1 cellular context compared by ENCODE assay signal in the genomic region with DNA sequence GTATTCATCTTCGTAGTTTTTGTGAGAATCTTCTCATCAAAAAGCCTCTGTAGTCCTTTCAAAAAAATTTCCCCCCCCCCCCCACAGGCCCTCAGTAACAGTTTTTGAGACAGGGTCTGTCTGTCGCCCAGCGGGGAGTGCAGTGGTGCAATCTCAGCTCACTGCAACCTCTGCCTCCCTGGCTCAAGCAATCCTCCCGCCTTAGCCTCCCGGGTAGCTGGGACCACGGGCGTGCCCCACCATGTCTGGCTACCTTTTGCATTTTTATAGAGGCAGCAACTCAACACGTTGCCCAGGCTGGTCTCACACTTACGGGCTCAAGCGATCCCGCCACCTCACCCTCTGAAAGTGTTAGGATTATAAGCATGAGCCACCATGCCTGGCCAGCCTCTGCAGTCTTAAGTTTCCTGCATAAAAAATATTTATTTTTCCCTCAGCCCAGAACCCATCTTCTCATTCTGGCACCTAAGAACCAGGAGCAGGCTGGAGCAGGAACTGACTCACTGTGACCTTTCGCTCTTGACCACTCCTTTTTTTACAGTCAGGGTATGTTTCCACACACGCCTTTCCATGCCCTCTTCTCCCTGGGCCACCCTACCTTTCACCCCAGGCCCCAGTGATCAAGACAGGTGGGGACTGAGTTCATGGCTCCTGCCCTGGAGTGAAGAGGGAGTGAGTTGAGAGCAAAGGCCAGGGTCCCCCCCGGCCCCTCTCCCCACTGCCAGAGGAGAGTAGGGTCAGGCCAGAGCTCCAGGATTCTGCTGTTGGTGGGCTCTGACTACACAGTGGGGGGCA.
TF ChIP-seq lines count a peak whose summit lies in the region.

No MANE protein-coding gene starts in this region.

TF ChIP-seq in HepG2, 621 proteins besides CTCF, POLR2A, EP300 and RAD21 (continued from another document):
- TF ChIP-seq ZBED4 (CRISPR knock-in tag; IDR thresholded peaks at IDR 0.05; ENCODE audit: borderline replicate concordance) (no peak), ZNF224 (CRISPR knock-in tag; IDR thresholded peaks at IDR 0.05) (no peak)
